Comparison of ENCODE assay signal across 14 cellular contexts in genomic region chr13:42266464-42266863, GRCh38. TPM values are rescaled to one million over a fixed set of nuclear protein-coding genes. Genes with fewer than 3 reads are reported as not detected.
DNase-seq lines count a peak whose midpoint lies in the region; ATAC-seq and TF ChIP-seq lines count a peak whose summit lies in the region.
"Had no signal": no experiment of that assay in that cellular context is flagged by ENCODE, and none has a peak within 500 bp of the region (broad histone marks: within the 10 kb centered on the region; RNA-seq: fewer than 3 reads in every experiment).

No MANE protein-coding gene starts in this region.

- CTCF ChIA-PET in WTC11 (lab: Charles Lee) = no interaction called here

- DNase-seq in GM23248 = peak; percentile 43
- no peak for DNase-seq in WTC11 (ENCODE audit: low spot score)
- peak; percentile 67 for DNase-seq in glomerular endothelial cell (ENCODE audit: extremely low read depth, low read depth, low spot score)
- DNase-seq in smooth muscle cell (lab: John Stamatoyannopoulos, UW; ENCODE audit: unreplicated experiment) = no peak
- no peak for DNase-seq in Peyer's patch
- DNase-seq in glutamatergic neuron = no peak
- DNase-seq: activated CD4-positive, alpha-beta T cell treated with anti-CD3 and anti-CD28 coated beads, Interleukin-2, amount 10 ng/mL, durations not matched to agents 7 days and 5 days; Calu3; naive B cell; NCI-H345; tibial artery had no signal

- no peak for TF ChIP-seq CTCF in WTC11 (IDR thresholded peaks at IDR 0.05)
- no peak for TF ChIP-seq CTCF in smooth muscle cell (IDR thresholded peaks at IDR 0.05; ENCODE audit: borderline replicate concordance, insufficient read depth, poor library complexity, severe bottlenecking)
- TF ChIP-seq CTCF in Peyer's patch (IDR thresholded peaks at IDR 0.05) = no peak
- TF ChIP-seq CTCF in glutamatergic neuron (IDR thresholded peaks at IDR 0.05; ENCODE audit: partially characterized antibody, unreplicated experiment) = no peak

- in situ Hi-C loops in GM23248 (cut with MboI) = no loop called here

- no peaks in the 10 kb centered on the region for H4K20me1 ChIP-seq in GM23248 (ENCODE audit: insufficient read depth)
- no peaks in the 10 kb centered on the region for H4K20me1 ChIP-seq in smooth muscle cell (ENCODE audit: low read depth)

- H3K27ac ChIP-seq in GM23248 = no peak overlapping the region
- peak overlapping the region; percentile 7 for H3K27ac ChIP-seq in smooth muscle cell (ENCODE audit: low read depth)
- H3K27ac ChIP-seq in Peyer's patch = no peak overlapping the region
- H3K27ac ChIP-seq: epithelial cell of prostate, skin epidermis, tibial artery had no signal

- H3K4me1 Mint-ChIP-seq in WTC11 (peaks cover 5% of the 10 kb centered on the region; the same call in 1 of the 2 replicates), glutamatergic neuron (ENCODE audit: low read depth, unreplicated experiment) (peaks cover 6% of the 10 kb centered on the region)

- WGBS in GM23248 (ENCODE audit: low coverage in 1 of 2, low lambda C conversion rate in 2 of 2, missing lambda C conversion rate in 2 of 2), 2 experiments = 69 to 75% methylated on average over 3 of the region's 3 CpGs
- WGBS in smooth muscle cell (ENCODE audit: low lambda C conversion rate) = 57% methylated on average over 3 of the region's 3 CpGs

- H3K4me3 Mint-ChIP-seq in WTC11 (no peak overlapping the region), glutamatergic neuron (ENCODE audit: unreplicated experiment) (no peak overlapping the region)
- H3K4me3 Mint-ChIP-seq: activated CD4-positive, alpha-beta T cell treated with anti-CD3 and anti-CD28 coated beads, Interleukin-2, amount 10 ng/mL, durations not matched to agents 7 days and 5 days; naive B cell had no signal

- H3K9ac ChIP-seq in GM23248 = no peak overlapping the region
- no peak overlapping the region for H3K9ac ChIP-seq in smooth muscle cell (ENCODE audit: low read depth)

- H3K79me2 ChIP-seq in GM23248 (ENCODE audit: insufficient read depth) (no peaks in the 10 kb centered on the region), smooth muscle cell (ENCODE audit: low read depth) (no peaks in the 10 kb centered on the region)

- H3K36me3 Mint-ChIP-seq in WTC11 (peaks cover 27% of the 10 kb centered on the region), glutamatergic neuron (ENCODE audit: unreplicated experiment) (peaks cover 1% of the 10 kb centered on the region)

- peaks cover 14% of the 10 kb centered on the region for H3K4me1 ChIP-seq in GM23248 (ENCODE audit: insufficient read depth)
- no peaks in the 10 kb centered on the region for H3K4me1 ChIP-seq in smooth muscle cell (ENCODE audit: low read depth)
- no peaks in the 10 kb centered on the region for H3K4me1 ChIP-seq in Peyer's patch

- peaks cover 15% of the 10 kb centered on the region for H3K27me3 Mint-ChIP-seq in WTC11 (ENCODE audit: low read depth)
- H3K27me3 Mint-ChIP-seq in glutamatergic neuron (ENCODE audit: unreplicated experiment) = peaks cover 1% of the 10 kb centered on the region

- H3K9me3 ChIP-seq in GM23248 (ENCODE audit: low read depth) (no peaks in the 10 kb centered on the region), smooth muscle cell (replicated peaks; ENCODE audit: low read depth) (no peaks in the 10 kb centered on the region), Peyer's patch (no peaks in the 10 kb centered on the region)
- H3K9me3 ChIP-seq: tibial artery had no signal

- POLR2A ChIA-PET in WTC11 (lab: Charles Lee) = no interaction called here

- peaks cover 40% of the 10 kb centered on the region for H3K9me3 Mint-ChIP-seq in WTC11
- no peaks in the 10 kb centered on the region for H3K9me3 Mint-ChIP-seq in glutamatergic neuron (ENCODE audit: unreplicated experiment)

- H3K4me3 ChIP-seq in GM23248 (no peak overlapping the region), smooth muscle cell (no peak overlapping the region), Peyer's patch (no peak overlapping the region)
- H3K4me3 ChIP-seq: skin epidermis, tibial artery had no signal

- H3K27me3 ChIP-seq in GM23248 (replicated peaks; ENCODE audit: insufficient read depth) (no peaks in the 10 kb centered on the region), smooth muscle cell (ENCODE audit: low read depth) (no peaks in the 10 kb centered on the region), Peyer's patch (no peaks in the 10 kb centered on the region)
- H3K27me3 ChIP-seq: tibial artery had no signal

- TF ChIP-seq POLR2A in Peyer's patch (IDR thresholded peaks at IDR 0.05) = no peak

- H3F3A ChIP-seq in GM23248 (ENCODE audit: insufficient read depth) (peaks cover 13% of the 10 kb centered on the region), smooth muscle cell (ENCODE audit: low read depth) (no peaks in the 10 kb centered on the region)

- H2AFZ ChIP-seq in GM23248 = peak overlapping the region; percentile 35; the same call in 1 of the 2 replicates
- H2AFZ ChIP-seq in smooth muscle cell (ENCODE audit: low read depth) = no peak overlapping the region

- H3K27ac Mint-ChIP-seq in WTC11 (no peak overlapping the region), glutamatergic neuron (ENCODE audit: unreplicated experiment) (no peak overlapping the region)
- H3K27ac Mint-ChIP-seq: activated CD4-positive, alpha-beta T cell treated with anti-CD3 and anti-CD28 coated beads, Interleukin-2, amount 10 ng/mL, durations not matched to agents 7 days and 5 days had no signal

- peak overlapping the region; percentile 10 for H3K4me2 ChIP-seq in GM23248 (ENCODE audit: unreplicated experiment)
- H3K4me2 ChIP-seq in smooth muscle cell = no peak overlapping the region

- peak; percentile 14; the same call in 1 of the 2 replicates for ATAC-seq in WTC11
- no peak for ATAC-seq in GM18873 (IDR thresholded peaks at IDR 0.05; ENCODE audit: low FRiP score, unreplicated experiment)

- H3K9me2 ChIP-seq in GM23248 (ENCODE audit: insufficient read depth) = no peaks in the 10 kb centered on the region; the same call in 1 of the 2 replicates

- H3K36me3 ChIP-seq in GM23248 (ENCODE audit: low read depth) (no peaks in the 10 kb centered on the region), smooth muscle cell (ENCODE audit: low read depth) (no peaks in the 10 kb centered on the region), Peyer's patch (no peaks in the 10 kb centered on the region)
- H3K36me3 ChIP-seq: tibial artery had no signal

TF ChIP-seq in WTC11, 78 proteins besides CTCF, POLR2A, EP300 and RAD21 (continues in another document):
- no peak for TF ChIP-seq ATF3 (CRISPR knock-in tag; conservative IDR thresholded peaks at IDR 0.05)
- no peak for TF ChIP-seq ATF1 (CRISPR knock-in tag; IDR thresholded peaks at IDR 0.05)
- no peak for TF ChIP-seq OVOL2 (CRISPR knock-in tag; IDR thresholded peaks at IDR 0.05; ENCODE audit: borderline replicate concordance)
- no peak for TF ChIP-seq ZSCAN18 (CRISPR knock-in tag; IDR thresholded peaks at IDR 0.05)
- no peak for TF ChIP-seq ZNF263 (CRISPR knock-in tag; IDR thresholded peaks at IDR 0.05; ENCODE audit: low read depth)
- TF ChIP-seq, protein P1, sequence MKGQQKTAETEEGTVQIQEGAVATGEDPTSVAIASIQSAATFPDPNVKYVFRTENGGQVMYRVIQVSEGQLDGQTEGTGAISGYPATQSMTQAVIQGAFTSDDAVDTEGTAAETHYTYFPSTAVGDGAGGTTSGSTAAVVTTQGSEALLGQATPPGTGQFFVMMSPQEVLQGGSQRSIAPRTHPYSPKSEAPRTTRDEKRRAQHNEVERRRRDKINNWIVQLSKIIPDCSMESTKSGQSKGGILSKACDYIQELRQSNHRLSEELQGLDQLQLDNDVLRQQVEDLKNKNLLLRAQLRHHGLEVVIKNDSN (CRISPR knock-in tag; IDR thresholded peaks at IDR 0.05) = no peak
- TF ChIP-seq, protein P2, sequence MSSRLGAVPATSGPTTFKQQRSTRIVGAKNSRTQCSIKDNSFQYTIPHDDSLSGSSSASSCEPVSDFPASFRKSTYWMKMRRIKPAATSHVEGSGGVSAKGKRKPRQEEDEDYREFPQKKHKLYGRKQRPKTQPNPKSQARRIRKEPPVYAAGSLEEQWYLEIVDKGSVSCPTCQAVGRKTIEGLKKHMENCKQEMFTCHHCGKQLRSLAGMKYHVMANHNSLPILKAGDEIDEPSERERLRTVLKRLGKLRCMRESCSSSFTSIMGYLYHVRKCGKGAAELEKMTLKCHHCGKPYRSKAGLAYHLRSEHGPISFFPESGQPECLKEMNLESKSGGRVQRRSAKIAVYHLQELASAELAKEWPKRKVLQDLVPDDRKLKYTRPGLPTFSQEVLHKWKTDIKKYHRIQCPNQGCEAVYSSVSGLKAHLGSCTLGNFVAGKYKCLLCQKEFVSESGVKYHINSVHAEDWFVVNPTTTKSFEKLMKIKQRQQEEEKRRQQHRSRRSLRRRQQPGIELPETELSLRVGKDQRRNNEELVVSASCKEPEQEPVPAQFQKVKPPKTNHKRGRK (CRISPR knock-in tag; IDR thresholded peaks at IDR 0.05; ENCODE audit: borderline replicate concordance) = no peak
- no peak for TF ChIP-seq GABPB1 (CRISPR knock-in tag; IDR thresholded peaks at IDR 0.05)
- no peak for TF ChIP-seq ETV6 (CRISPR knock-in tag; IDR thresholded peaks at IDR 0.05)
- no peak for TF ChIP-seq MYBL2 (CRISPR knock-in tag; IDR thresholded peaks at IDR 0.05)
- no peak for TF ChIP-seq ZNF423 (CRISPR knock-in tag; IDR thresholded peaks at IDR 0.05)
- TF ChIP-seq NR3C1 (CRISPR knock-in tag; conservative IDR thresholded peaks at IDR 0.05; ENCODE audit: low read depth) = no peak

RNA-seq across cellular contexts. Expression of gene AKAP11, which starts 5.5 kb away (rescaled TPM):
- total RNA-seq in GM23248 (2014; rRNA removed; shearing (Covaris generic)) = 25.3 and 29.0 TPM in 2 replicates
- polyA plus RNA-seq in GM23248 (2016; fragmentation: Nextera tagmentation; extraction: Ambion mirVana) (5.2 and 5.3 TPM in 2 replicates), smooth muscle cell (2.1 and 3.1 TPM in 2 replicates)
- total RNA-seq in WTC11 (2021) (16.7 to 18.2 TPM (median 17.7 TPM) in 3 replicates), glomerular endothelial cell (20.5 and 23.2 TPM in 2 replicates), smooth muscle cell (27.5 and 28.3 TPM in 2 replicates), Peyer's patch (10 to 100 TPM; 16.5 to 38.8 (median 22.2) TPM), glutamatergic neuron (ENCODE audit: unreplicated experiment) (33.2 TPM)

Comparison
In these comparisons a context has a peak if more than half of its experiments do, and no peak if none do; other contexts are left out.
1. DNase-seq: peak in GM23248 (single experiment) and glomerular endothelial cell (single experiment); none in WTC11 (single experiment), smooth muscle cell (single experiment), Peyer's patch (0 of 3) and glutamatergic neuron (single experiment).